Comparison of ENCODE assay signal across 26 cellular contexts in genomic region chr9:26566141-26566540, GRCh38.
"Had no signal": no experiment of that assay in that cellular context is flagged by ENCODE, and none has a peak within 500 bp of the region (broad histone marks: within the 10 kb centered on the region; RNA-seq: fewer than 3 reads in every experiment).

No MANE protein-coding gene starts in this region.

- DNase-seq: colonic mucosa; cortex of kidney; effector CD8-positive, alpha-beta T cell; effector memory CD8-positive, alpha-beta T cell; endodermal cell; erythroblast; esophagus squamous epithelium; foreskin fibroblast; foreskin melanocyte; gastrocnemius medialis; glutamatergic neuron; head of caudate nucleus; heart right ventricle; hippocampal formation; left cardiac atrium; left lung; left ventricle myocardium superior; lower lobe of right lung; mesenchymal stem cell; midbrain; naive B cell had no signal

- FAIRE-seq: endometrium, islet of Langerhans, keratinocyte had no signal

- ATAC-seq: effector memory CD8-positive, alpha-beta T cell; esophagus mucosa; gastrocnemius medialis; heart right ventricle; left cardiac atrium; left lung; left ventricle myocardium superior; lower lobe of right lung had no signal

- H3K27ac ChIP-seq: colonic mucosa, epithelial cell of prostate, esophagus squamous epithelium, gastrocnemius medialis, heart right ventricle, left lung, lower lobe of right lung had no signal

- H3K4me1 ChIP-seq: colonic mucosa, esophagus squamous epithelium, heart right ventricle, left lung, lower lobe of right lung had no signal

- H3K9me3 ChIP-seq: colonic mucosa, esophagus squamous epithelium, gastrocnemius medialis, heart right ventricle, left lung, lower lobe of right lung had no signal

- H3K27me3 ChIP-seq: colonic mucosa, esophagus squamous epithelium, gastrocnemius medialis, heart right ventricle, left lung had no signal

- H3K4me3 ChIP-seq: colonic mucosa, esophagus squamous epithelium, gastrocnemius medialis, heart right ventricle, left lung, lower lobe of right lung had no signal

- H3K36me3 ChIP-seq: colonic mucosa, esophagus squamous epithelium, gastrocnemius medialis, heart right ventricle, left lung, lower lobe of right lung had no signal
